Comparison of ENCODE assay signal across 17 cellular contexts in the genomic region with DNA sequence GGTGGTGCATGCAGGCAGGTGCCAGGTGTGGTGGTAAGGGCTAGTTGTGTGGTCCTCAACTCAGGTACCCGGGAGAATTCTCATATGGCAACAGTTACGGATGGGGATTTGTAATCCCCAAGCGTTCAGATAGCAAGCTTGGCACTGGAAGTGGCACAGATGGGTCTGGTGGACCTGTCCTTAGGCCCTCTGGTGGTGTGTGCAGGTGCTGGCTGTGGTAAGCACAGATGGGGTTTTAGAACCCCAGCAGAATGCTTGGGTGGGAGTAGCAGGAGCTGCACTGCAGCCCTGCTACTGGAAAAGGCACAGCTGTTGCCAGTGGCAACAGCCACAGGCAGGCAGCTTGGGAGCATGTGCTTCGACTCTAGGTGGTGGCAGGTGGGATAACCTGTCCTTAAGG.
"Had no signal": no experiment of that assay in that cellular context is flagged by ENCODE, and none has a peak within 500 bp of the region (broad histone marks: within the 10 kb centered on the region; RNA-seq: fewer than 3 reads in every experiment).

No MANE protein-coding gene starts in this region.

- H3K4me3 Mint-ChIP-seq: activated naive CD4-positive, alpha-beta T cell treated with anti-CD3 and anti-CD28 coated beads for 36 hours; activated naive CD8-positive, alpha-beta T cell treated with anti-CD3 and anti-CD28 coated beads, Interleukin-2, amount 50 U/mL, for 24 hours; effector memory CD8-positive, alpha-beta T cell; neural crest cell had no signal

- H3K27ac Mint-ChIP-seq: activated naive CD4-positive, alpha-beta T cell treated with anti-CD3 and anti-CD28 coated beads for 36 hours; activated naive CD8-positive, alpha-beta T cell treated with anti-CD3 and anti-CD28 coated beads, Interleukin-2, amount 50 U/mL, for 24 hours; effector memory CD8-positive, alpha-beta T cell had no signal

- H3K27ac ChIP-seq: ascending aorta, epithelial cell of prostate, gastrocnemius medialis, heart right ventricle, right lobe of liver, stomach, testis, upper lobe of left lung had no signal

- H3K9me3 Mint-ChIP-seq: neural crest cell had no signal

- DNase-seq: activated CD4-positive, alpha-beta T cell treated with anti-CD3 and anti-CD28 coated beads, Interleukin-2, amount 50 U/mL, for 1 hour; activated naive CD4-positive, alpha-beta T cell treated with anti-CD3 and anti-CD28 coated beads for 36 hours; activated naive CD8-positive, alpha-beta T cell treated with anti-CD3 and anti-CD28 coated beads, Interleukin-2, amount 50 U/mL, for 24 hours; dermis blood vessel endothelial cell; effector memory CD8-positive, alpha-beta T cell; gastrocnemius medialis; heart right ventricle; left colon; midbrain; right lobe of liver; stomach; testis; upper lobe of left lung had no signal

- H3K4me1 Mint-ChIP-seq: activated naive CD8-positive, alpha-beta T cell treated with anti-CD3 and anti-CD28 coated beads, Interleukin-2, amount 50 U/mL, for 24 hours; neural crest cell had no signal

- ATAC-seq: activated CD4-positive, CD25-positive, alpha-beta regulatory T cell treated with anti-CD3 and anti-CD28 coated beads, Interleukin-2, amount 50 U/mL, for 24 hours; activated naive CD8-positive, alpha-beta T cell treated with anti-CD3 and anti-CD28 coated beads, Interleukin-2, amount 50 U/mL, for 24 hours; effector memory CD8-positive, alpha-beta T cell; gastrocnemius medialis; heart right ventricle; left colon had no signal

- H3K27me3 Mint-ChIP-seq: activated naive CD8-positive, alpha-beta T cell treated with anti-CD3 and anti-CD28 coated beads, Interleukin-2, amount 50 U/mL, for 24 hours; effector memory CD8-positive, alpha-beta T cell had no signal
